1 cellular context compared by ENCODE assay signal in the genomic region with DNA sequence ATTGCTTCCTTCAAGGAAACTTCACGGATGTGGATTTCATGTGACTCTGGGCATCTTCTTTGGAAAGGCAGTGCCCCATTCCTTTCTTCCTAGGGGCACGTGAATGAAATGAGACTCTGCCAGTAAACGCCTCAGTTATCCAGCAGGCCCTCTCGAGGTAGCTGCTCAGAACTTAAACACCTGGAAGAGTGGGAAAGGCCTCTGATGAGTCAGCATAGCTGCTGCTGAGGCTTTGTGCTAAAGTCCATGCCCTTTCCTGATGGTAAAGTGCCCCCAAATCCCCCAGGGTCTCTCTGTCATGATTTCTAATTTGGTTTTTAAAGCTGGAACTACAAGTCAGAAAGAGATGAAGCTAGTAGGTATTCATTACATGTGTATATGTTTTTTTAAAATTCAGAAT.
TF ChIP-seq lines count a peak whose summit lies in the region.

No MANE protein-coding gene starts in this region.

TF ChIP-seq in GM12878, 131 proteins besides CTCF, POLR2A, EP300 and RAD21:
- TF ChIP-seq IKZF2 (IDR thresholded peaks at IDR 0.05) (0 out of 4 replicates have a peak, but pooled peaks of 1 of the 2 experiments have one; percentile 12), SUZ12 (IDR thresholded peaks at IDR 0.05; ENCODE audit: unreplicated experiment) (no peak), CEBPB (IDR thresholded peaks at IDR 0.05; ENCODE audit: borderline replicate concordance in 1 of 2, low read depth in 2 of 2, low read length in 2 of 2) (no peak), GABPA (IDR thresholded peaks at IDR 0.05; ENCODE audit: low read depth) (no peak), IKZF1 (conservative IDR thresholded peaks at IDR 0.05) (peak; percentile 20; the same call in 1 of the 2 replicates)
